Comparison of ENCODE assay signal across 16 cellular contexts in the genomic region with DNA sequence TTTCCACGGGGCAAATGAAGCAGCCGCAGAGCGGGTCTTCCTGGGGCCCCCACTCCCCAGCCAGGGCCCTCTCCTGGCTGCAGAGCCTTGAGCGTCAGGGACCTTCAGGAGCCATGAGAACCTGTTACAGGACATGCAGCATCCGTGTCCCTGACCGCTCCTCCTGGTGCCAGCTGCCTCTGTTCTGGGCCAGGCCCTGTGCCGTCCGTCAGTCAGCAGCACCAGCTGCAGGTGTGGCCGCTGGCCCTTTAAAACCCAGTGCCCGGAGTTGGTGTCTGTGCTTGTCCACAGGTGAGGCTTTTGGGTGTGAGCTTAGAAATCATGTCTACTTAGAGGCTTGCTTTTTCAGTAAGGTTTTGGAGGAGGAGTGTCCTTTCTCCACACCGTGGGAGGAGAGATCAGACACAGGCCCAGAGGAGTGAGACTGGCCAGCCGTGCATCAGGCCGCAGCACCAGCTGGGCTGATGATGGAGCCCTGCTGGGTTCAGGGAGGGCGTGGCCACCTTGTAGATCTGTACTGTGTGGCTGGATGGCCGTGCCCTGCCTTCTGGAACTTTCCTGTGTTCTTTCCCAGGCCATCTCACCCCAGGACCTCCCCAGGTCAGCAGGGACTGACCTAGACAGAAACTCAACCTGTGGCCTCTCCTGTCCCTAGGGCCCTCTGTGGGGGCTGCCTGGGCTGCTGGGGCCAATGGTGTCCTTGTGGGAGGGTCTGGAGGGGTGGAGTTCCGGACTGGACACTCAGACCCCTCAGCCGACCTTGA. TPM values are rescaled to one million over a fixed set of nuclear protein-coding genes. Genes with fewer than 3 reads are reported as not detected.
DNase-seq lines count a peak whose midpoint lies in the region; ATAC-seq and TF ChIP-seq lines count a peak whose summit lies in the region.
"Had no signal": no experiment of that assay in that cellular context is flagged by ENCODE, and none has a peak within 500 bp of the region (broad histone marks: within the 10 kb centered on the region; RNA-seq: fewer than 3 reads in every experiment).

No MANE protein-coding gene starts in this region.

- no peak overlapping the region for H4K8ac ChIP-seq in H9 (replicated peaks; ENCODE audit: insufficient read length, low read depth, low read length)

- H3K18ac ChIP-seq in H9 (ENCODE audit: insufficient read length, low read depth, low read length): no peak overlapping the region

- H4K5ac ChIP-seq in H9 (ENCODE audit: insufficient read length, low read depth, low read length): no peak overlapping the region

- H3K4me1 ChIP-seq in H9 (ENCODE audit: insufficient read depth, low read length): no peaks in the 10 kb centered on the region

- H2BK20ac ChIP-seq in H9 (ENCODE audit: low read depth, low read length, poor library complexity, severe bottlenecking): no peak overlapping the region

- H3T11ph ChIP-seq in H9 (ENCODE audit: low read length): no peak overlapping the region

- no peak overlapping the region for H2BK120ac ChIP-seq in H9 (ENCODE audit: low read depth, low read length, poor library complexity, severe bottlenecking)

- H3K27ac ChIP-seq in dorsolateral prefrontal cortex (peak overlapping the region in 53 of 59 donors; percentile 5 to 91 (median 74)), H9 (ENCODE audit: insufficient read length, low read depth, low read length) (no peak overlapping the region)

- WGBS in H9 (ENCODE audit: extremely low coverage, insufficient read length, low lambda C conversion rate): no CpG with 5 or more reads among the region's 17 CpGs

- H3K4me1 Mint-ChIP-seq in Calu3 (ENCODE audit: low read depth, unreplicated experiment): peaks cover 36% of the 10 kb centered on the region
- peaks cover 0 to 4% of the 10 kb centered on the region in 2 experiments; a peak in 1 of 4 replicates for H3K4me1 Mint-ChIP-seq in H9
- H3K4me1 Mint-ChIP-seq: memory B cell had no signal

- H3K9ac ChIP-seq in H9 (ENCODE audit: extremely low read depth, insufficient read length, low read length): no peak overlapping the region

- H3K27me3 Mint-ChIP-seq in Calu3 (ENCODE audit: unreplicated experiment) (no peaks in the 10 kb centered on the region), H9 (ENCODE audit: low read depth) (no peaks in the 10 kb centered on the region; the same call in 1 of the 2 replicates)
- H3K27me3 Mint-ChIP-seq: memory B cell, T-helper 17 cell had no signal

- H3K14ac ChIP-seq in H9 (ENCODE audit: insufficient read depth, low read length): no peak overlapping the region

- no peaks in the 10 kb centered on the region for H3K79me1 ChIP-seq in H9 (ENCODE audit: insufficient read depth, low read depth, low read length, poor library complexity, severe bottlenecking)

- H2AFZ ChIP-seq in H9 (ENCODE audit: low read length): no peak overlapping the region

- H3K36me3 Mint-ChIP-seq in Calu3 (ENCODE audit: insufficient read depth, unreplicated experiment) (peaks cover 12% of the 10 kb centered on the region), H9 (ENCODE audit: insufficient read depth in 1 of 3, low read depth in 3 of 3) (peaks cover 3 to 21% (median 6%) of the 10 kb centered on the region in 3 experiments; a peak in 4 of 7 replicates)

- H4K20me1 ChIP-seq in H9 (ENCODE audit: control insufficient read depth, insufficient read depth, insufficient read length): no peaks in the 10 kb centered on the region

- H3K27ac Mint-ChIP-seq in Calu3 (ENCODE audit: unreplicated experiment) (peak overlapping the region; percentile 21), H9 (peak overlapping the region in 1 of 3 experiments; percentile 50; a peak in 2 of 7 replicates)
- H3K27ac Mint-ChIP-seq: memory B cell, T-helper 17 cell had no signal

- no peak overlapping the region for H4K91ac ChIP-seq in H9 (ENCODE audit: insufficient read length, low read depth, low read length)

- H3K4me3 Mint-ChIP-seq in Calu3 (ENCODE audit: low read depth, unreplicated experiment) (peak overlapping the region; percentile 36), H9 (no peak overlapping the region)
- H3K4me3 Mint-ChIP-seq: memory B cell, neural crest cell, T-helper 17 cell had no signal

- no peaks in the 10 kb centered on the region for H3K9me3 Mint-ChIP-seq in Calu3 (ENCODE audit: low read depth, unreplicated experiment)
- no peaks in the 10 kb centered on the region for H3K9me3 Mint-ChIP-seq in H9
- H3K9me3 Mint-ChIP-seq: memory B cell, neural crest cell had no signal

- DNase-seq in Calu3: no peak
- DNase-seq in dorsolateral prefrontal cortex: no peak
- peak; percentile 52 for DNase-seq in left ventricle myocardium superior
- peak; percentile 32 for DNase-seq in retina
- DNase-seq in H9: no peak
- DNase-seq in mucosa of gallbladder (ENCODE audit: low spot score): no peak
- DNase-seq: amniotic stem cell; KG1; NCI-H1048; NCI-H69; stimulated activated CD4-positive, alpha-beta T cell treated with anti-CD3 and anti-CD28 coated beads, Interleukin-2, amount 100 ng/mL, for 24 hours; T-helper 17 cell had no signal

- CTCF ChIA-PET in Calu3 (lab: Charles Lee): interaction anchor here (0.5 to 2.0 kb wide), 4 partner anchors 73 to 111 kb away, joined by 4 to 6 read pairs (median 5); no protein-coding TSS in a partner anchor

- H3K27me3 ChIP-seq in dorsolateral prefrontal cortex (no peaks in the 10 kb centered on the region), H9 (ENCODE audit: insufficient read depth, low read length) (no peaks in the 10 kb centered on the region)

- H3K23me2 ChIP-seq in H9 (ENCODE audit: insufficient read length, low read depth, low read length, poor library complexity, severe bottlenecking): no peaks in the 10 kb centered on the region

- H2BK15ac ChIP-seq in H9 (ENCODE audit: low read depth, low read length): no peak overlapping the region

- H2AK5ac ChIP-seq in H9 (ENCODE audit: insufficient read length, low read length): no peak overlapping the region

- H3K9me3 ChIP-seq in H9 (ENCODE audit: control insufficient read depth, low read depth, low read length): no peaks in the 10 kb centered on the region

- BruUV-seq in Calu3 (replicated peaks; lab: Mats Ljungman, UMichigan): no TSS peak

- H3K4ac ChIP-seq in H9 (ENCODE audit: low read depth, low read length): no peak overlapping the region

- ATAC-seq in left ventricle myocardium superior: peak; percentile 75
- ATAC-seq in GM21576 (IDR thresholded peaks at IDR 0.05; ENCODE audit: unreplicated experiment): no peak
- no peak for ATAC-seq in HG02885 (IDR thresholded peaks at IDR 0.05; ENCODE audit: poor library complexity, unreplicated experiment)
- ATAC-seq: T-helper 17 cell had no signal

- peak overlapping the region in 1 of 59 donors; percentile 22 for H3K4me3 ChIP-seq in dorsolateral prefrontal cortex

- H2BK5ac ChIP-seq in H9 (ENCODE audit: insufficient read length, low read length): no peak overlapping the region

- H2BK12ac ChIP-seq in H9 (ENCODE audit: insufficient read length, low read depth, low read length): no peak overlapping the region

- H3K23ac ChIP-seq in H9 (ENCODE audit: insufficient read length, low read depth, low read length): no peak overlapping the region

- no peaks in the 10 kb centered on the region for H3K79me2 ChIP-seq in H9 (ENCODE audit: insufficient read depth, low read length)

- no peak overlapping the region for H3K4me2 ChIP-seq in H9 (ENCODE audit: insufficient read depth, insufficient read length, low read length)

- TF ChIP-seq CTCF in Calu3 (IDR thresholded peaks at IDR 0.05; ENCODE audit: unreplicated experiment): no peak
- no peak for TF ChIP-seq CTCF in dorsolateral prefrontal cortex (IDR thresholded peaks at IDR 0.05 in 54 of 56, conservative IDR thresholded peaks at IDR 0.05 in 2 of 56; ENCODE audit: low read depth in 1 of 56, partially characterized antibody in 56 of 56)
- TF ChIP-seq CTCF in H9 (conservative IDR thresholded peaks at IDR 0.05): no peak

- no peak overlapping the region for H3K56ac ChIP-seq in H9 (ENCODE audit: insufficient read length, low read depth, low read length)

- intact Hi-C loops in Calu3 (cut with micrococcal nuclease; ENCODE audit: unreplicated experiment): loop anchor here (2.0 to 10.0 kb wide), 3 partner anchors 95 to 253 kb away; partner anchors contain the start of gene TMEM132B
- intact Hi-C loops in dorsolateral prefrontal cortex (cut with DNase I): loop anchor here in 1 of 2 donors (5.0 kb wide), 1 partner anchor 245 kb away; no protein-coding TSS in a partner anchor
- intact Hi-C loops in left ventricle myocardium superior (cut with micrococcal nuclease): no loop called here

RNA-seq across cellular contexts. Expression of gene AACS, which starts 27.1 kb away (rescaled TPM):
- total RNA-seq in Calu3 (2022) (39.2 and 41.3 TPM in 2 replicates), dorsolateral prefrontal cortex (100 to 1,000 TPM in 10 of 120 experiments, 10 to 100 TPM in 110; 33.4 to 125 (median 80.9) TPM), left ventricle myocardium superior (12.9 TPM), H9 (2021) (32.7 and 35.0 TPM in 2 replicates), mucosa of gallbladder (56.9 TPM)

Comparison
In these comparisons a context has a peak if more than half of its experiments do, and no peak if none do; other contexts are left out.
1. DNase-seq: peak in left ventricle myocardium superior (single experiment) and retina (single experiment); none in Calu3 (single experiment), dorsolateral prefrontal cortex (0 of 10), H9 (single experiment) and mucosa of gallbladder (single experiment).